ENCODE assay signal across 9 cellular contexts in the genomic region with DNA sequence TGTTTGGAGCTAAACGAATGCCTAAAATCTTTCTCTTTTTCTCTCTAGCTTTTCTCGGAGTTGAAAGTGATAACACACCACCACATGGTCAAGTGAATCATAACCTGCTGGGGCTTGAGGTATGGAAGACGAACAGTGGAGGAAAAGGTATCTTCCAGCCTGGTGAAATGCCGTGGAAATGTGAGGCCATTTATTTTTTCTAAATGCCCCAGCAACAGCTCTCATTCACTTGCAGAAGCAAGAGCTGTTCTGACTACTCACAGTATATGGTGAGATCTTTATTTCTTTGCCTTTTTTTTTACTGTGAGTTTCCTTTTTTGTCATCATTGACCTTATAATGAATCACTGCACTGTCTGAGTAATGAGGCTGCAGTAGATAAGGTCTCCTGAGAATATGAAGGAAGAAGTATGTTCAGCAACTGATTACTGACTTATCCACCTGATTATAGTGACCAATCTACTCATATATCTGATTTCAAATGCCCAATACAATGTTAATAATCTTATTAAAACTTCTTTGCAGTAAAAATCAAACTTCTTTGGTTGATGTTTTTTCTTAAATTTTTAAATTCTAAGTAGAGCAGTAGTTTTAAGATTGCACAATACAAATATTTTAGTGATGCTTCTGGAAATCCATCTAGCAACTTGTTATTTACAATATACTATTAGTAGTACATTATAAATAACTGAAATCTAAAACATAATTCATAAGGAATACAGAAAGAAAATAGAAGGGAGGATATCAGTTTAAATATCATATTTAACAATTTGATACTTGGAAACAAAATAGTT.
DNase-seq lines count a peak whose midpoint lies in the region; ATAC-seq and TF ChIP-seq lines count a peak whose summit lies in the region.
"Had no signal": no experiment of that assay in that cellular context is flagged by ENCODE, and none has a peak within 500 bp of the region (broad histone marks: within the 10 kb centered on the region; RNA-seq: fewer than 3 reads in every experiment).

No MANE protein-coding gene starts in this region.

- H3K4me1 Mint-ChIP-seq in activated CD4-positive, alpha-beta T cell treated with anti-CD3 and anti-CD28 coated beads, Interleukin-2, amount 10 ng/mL, durations not matched to agents 24 days and 14 days: no peaks in the 10 kb centered on the region

- intact Hi-C loops in activated CD4-positive, alpha-beta T cell treated with anti-CD3 and anti-CD28 coated beads, Interleukin-2, amount 10 ng/mL, durations not matched to agents 24 days and 14 days (cut with micrococcal nuclease): no loop called here

- H3K79me2 ChIP-seq in SU-DHL-6 (ENCODE audit: insufficient read depth, low read length) (no peaks in the 10 kb centered on the region), osteoblast (ENCODE audit: insufficient read depth, low read length) (no peaks in the 10 kb centered on the region)

- H3K9me3 ChIP-seq in SU-DHL-6 (ENCODE audit: insufficient read depth, low read length) (no peaks in the 10 kb centered on the region), osteoblast (ENCODE audit: low read depth, low read length) (no peaks in the 10 kb centered on the region)

- H3K27me3 ChIP-seq in SU-DHL-6 (ENCODE audit: low read length) (no peaks in the 10 kb centered on the region), osteoblast (ENCODE audit: insufficient read depth, low read length) (no peaks in the 10 kb centered on the region)

- H2AFZ ChIP-seq in SU-DHL-6 (ENCODE audit: low read depth, low read length, severe bottlenecking) (peak overlapping the region; percentile 93), osteoblast (ENCODE audit: low read length) (peak overlapping the region; percentile 73)

- peak overlapping the region; percentile 46 for H3K9ac ChIP-seq in SU-DHL-6 (ENCODE audit: low read length)

- H3K27ac ChIP-seq in SU-DHL-6 (ENCODE audit: low read depth, low read length) (peak overlapping the region; percentile 89), osteoblast (ENCODE audit: low read depth, low read length) (peak overlapping the region; percentile 90)

- H3K4me1 ChIP-seq in osteoblast (ENCODE audit: insufficient read depth, low read length): peaks cover 25% of the 10 kb centered on the region

- no peaks in the 10 kb centered on the region for H3K9me2 ChIP-seq in SU-DHL-6 (replicated peaks; ENCODE audit: insufficient read depth, low read length)

- H3K4me2 ChIP-seq in SU-DHL-6 (ENCODE audit: low read depth, low read length, poor library complexity, severe bottlenecking): peak overlapping the region; percentile 100
- peak overlapping the region; percentile 83 for H3K4me2 ChIP-seq in osteoblast (ENCODE audit: insufficient read depth, low read length)

- ATAC-seq in GM19035 (IDR thresholded peaks at IDR 0.05; ENCODE audit: unreplicated experiment): peak; percentile 63
- ATAC-seq in HG02840 (IDR thresholded peaks at IDR 0.05; ENCODE audit: low FRiP score, unreplicated experiment): peak; percentile 95

- no peaks in the 10 kb centered on the region for H3K27me3 Mint-ChIP-seq in activated CD4-positive, alpha-beta T cell treated with anti-CD3 and anti-CD28 coated beads, Interleukin-2, amount 10 ng/mL, durations not matched to agents 24 days and 14 days

- no peak overlapping the region for H3K27ac Mint-ChIP-seq in activated CD4-positive, alpha-beta T cell treated with anti-CD3 and anti-CD28 coated beads, Interleukin-2, amount 10 ng/mL, durations not matched to agents 24 days and 14 days

- no peaks in the 10 kb centered on the region for H3K36me3 Mint-ChIP-seq in activated CD4-positive, alpha-beta T cell treated with anti-CD3 and anti-CD28 coated beads, Interleukin-2, amount 10 ng/mL, durations not matched to agents 24 days and 14 days (ENCODE audit: low read depth)

- H3K4me3 ChIP-seq in SU-DHL-6 (ENCODE audit: insufficient read depth, low read length, poor library complexity, severe bottlenecking) (peak overlapping the region; percentile 39), osteoblast (ENCODE audit: insufficient read depth, low read length) (peak overlapping the region; percentile 53)

- H3K36me3 ChIP-seq in SU-DHL-6 (ENCODE audit: low read length): no peaks in the 10 kb centered on the region; the same call in 1 of the 2 replicates
- H3K36me3 ChIP-seq in osteoblast (ENCODE audit: insufficient read depth, low read length): no peaks in the 10 kb centered on the region

- H3F3A ChIP-seq in SU-DHL-6 (ENCODE audit: insufficient read depth): peaks cover 41% of the 10 kb centered on the region

- H3K4me3 Mint-ChIP-seq in activated CD4-positive, alpha-beta T cell treated with anti-CD3 and anti-CD28 coated beads, Interleukin-2, amount 10 ng/mL, durations not matched to agents 24 days and 14 days: no peak overlapping the region

- DNase-seq in osteoblast (ENCODE audit: insufficient read length, low spot score, missing footprints) (peak; percentile 82), T-helper 2 cell (no peak), LoVo (ENCODE audit: low spot score) (no peak)
- no peak for DNase-seq in activated CD4-positive, alpha-beta T cell treated with anti-CD3 and anti-CD28 coated beads, Interleukin-2, amount 10 ng/mL, durations not matched to agents 24 days and 14 days
- no peak for DNase-seq in NK-92 treated with Interleukin-12 subunit alpha and Interleukin-12 subunit beta, amount 100 ng/mL, for 24 hours (lab: John Stamatoyannopoulos, UW)
- DNase-seq: NCI-H1436 treated with DMSO at 0.1 percent for 48 hours had no signal

- H4K20me1 ChIP-seq in SU-DHL-6 (ENCODE audit: low read depth, low read length): no peaks in the 10 kb centered on the region
- H4K20me1 ChIP-seq in osteoblast (ENCODE audit: insufficient read depth, low read length): no peaks in the 10 kb centered on the region

- no peaks in the 10 kb centered on the region for H3K9me3 Mint-ChIP-seq in activated CD4-positive, alpha-beta T cell treated with anti-CD3 and anti-CD28 coated beads, Interleukin-2, amount 10 ng/mL, durations not matched to agents 24 days and 14 days

- TF ChIP-seq CTCF in SU-DHL-6 (IDR thresholded peaks at IDR 0.05; ENCODE audit: insufficient read depth, low read length, poor library complexity, severe bottlenecking): no peak
- no peak for TF ChIP-seq CTCF in osteoblast (IDR thresholded peaks at IDR 0.05; ENCODE audit: extremely low read depth, low read depth, low read length)
